2 cellular contexts compared by ENCODE assay signal in genomic region chr9:130927995-130928900, GRCh38.
TF ChIP-seq lines count a peak whose summit lies in the region.

No MANE protein-coding gene starts in this region.

TF ChIP-seq in HEK293, 187 proteins besides CTCF, POLR2A, EP300 and RAD21 (continued from another document):
- TF ChIP-seq ZFHX2 (tag by site-specific recombination; conservative IDR thresholded peaks at IDR 0.05) (peak; percentile 71), GLIS2 (tag by site-specific recombination; IDR thresholded peaks at IDR 0.05) (peak; percentile 67; the same call in 1 of the 2 replicates), ZNF660 (tag by site-specific recombination; IDR thresholded peaks at IDR 0.05) (0 out of 2 replicates have a peak, but pooled peaks have one; percentile 53), EGR2 (tag by site-specific recombination; IDR thresholded peaks at IDR 0.05; ENCODE audit: low read depth) (peak; percentile 66), SCRT2 (tag by site-specific recombination; IDR thresholded peaks at IDR 0.05) (no peak), KLF10 (tag by site-specific recombination; IDR thresholded peaks at IDR 0.05) (peak; percentile 25; the same call in 1 of the 2 replicates), ZNF184 (tag by site-specific recombination; IDR thresholded peaks at IDR 0.05) (no peak), OSR2 (tag by site-specific recombination; IDR thresholded peaks at IDR 0.05) (peak; percentile 21; the same call in 1 of the 2 replicates), TRIM28 (IDR thresholded peaks at IDR 0.05; ENCODE audit: borderline replicate concordance, low read length) (no peak), GLI2 (tag by site-specific recombination; IDR thresholded peaks at IDR 0.05; ENCODE audit: borderline replicate concordance, low read depth) (no peak), ZNF792 (tag by site-specific recombination; IDR thresholded peaks at IDR 0.05) (no peak), ZNF560 (tag by site-specific recombination; IDR thresholded peaks at IDR 0.05; ENCODE audit: borderline replicate concordance) (no peak), SP2 (tag by site-specific recombination; IDR thresholded peaks at IDR 0.05) (peak; percentile 16), ZNF146 (tag by site-specific recombination; IDR thresholded peaks at IDR 0.05) (no peak), SP7 (tag by site-specific recombination; IDR thresholded peaks at IDR 0.05) (peak; percentile 79), PATZ1 (tag by site-specific recombination; IDR thresholded peaks at IDR 0.05) (peak; percentile 91), SP3 (tag by site-specific recombination; IDR thresholded peaks at IDR 0.05) (no peak)
- TF ChIP-seq, protein P1, sequence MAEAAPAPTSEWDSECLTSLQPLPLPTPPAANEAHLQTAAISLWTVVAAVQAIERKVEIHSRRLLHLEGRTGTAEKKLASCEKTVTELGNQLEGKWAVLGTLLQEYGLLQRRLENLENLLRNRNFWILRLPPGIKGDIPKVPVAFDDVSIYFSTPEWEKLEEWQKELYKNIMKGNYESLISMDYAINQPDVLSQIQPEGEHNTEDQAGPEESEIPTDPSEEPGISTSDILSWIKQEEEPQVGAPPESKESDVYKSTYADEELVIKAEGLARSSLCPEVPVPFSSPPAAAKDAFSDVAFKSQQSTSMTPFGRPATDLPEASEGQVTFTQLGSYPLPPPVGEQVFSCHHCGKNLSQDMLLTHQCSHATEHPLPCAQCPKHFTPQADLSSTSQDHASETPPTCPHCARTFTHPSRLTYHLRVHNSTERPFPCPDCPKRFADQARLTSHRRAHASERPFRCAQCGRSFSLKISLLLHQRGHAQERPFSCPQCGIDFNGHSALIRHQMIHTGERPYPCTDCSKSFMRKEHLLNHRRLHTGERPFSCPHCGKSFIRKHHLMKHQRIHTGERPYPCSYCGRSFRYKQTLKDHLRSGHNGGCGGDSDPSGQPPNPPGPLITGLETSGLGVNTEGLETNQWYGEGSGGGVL (tag by site-specific recombination; IDR thresholded peaks at IDR 0.05), result peak; percentile 90

TF ChIP-seq in SK-N-SH treated with all-trans-retinoic acid at 6 μM for 48 hours, 23 proteins besides CTCF, POLR2A, EP300 and RAD21 (continued from another document):
- no peak for TF ChIP-seq PATZ1 (CRISPR knock-in tag; IDR thresholded peaks at IDR 0.05; ENCODE audit: borderline replicate concordance)
- no peak for TF ChIP-seq ZNF8 (CRISPR knock-in tag; IDR thresholded peaks at IDR 0.05)
- no peak for TF ChIP-seq TCF4 (CRISPR knock-in tag; IDR thresholded peaks at IDR 0.05; ENCODE audit: borderline replicate concordance)
- no peak for TF ChIP-seq ZNF70 (CRISPR knock-in tag; IDR thresholded peaks at IDR 0.05)
- no peak for TF ChIP-seq ESRRG (CRISPR knock-in tag; IDR thresholded peaks at IDR 0.05)
- TF ChIP-seq SNAI2 (CRISPR knock-in tag; IDR thresholded peaks at IDR 0.05), result no peak
